ENCODE assay signal across 8 cellular contexts in the genomic region with DNA sequence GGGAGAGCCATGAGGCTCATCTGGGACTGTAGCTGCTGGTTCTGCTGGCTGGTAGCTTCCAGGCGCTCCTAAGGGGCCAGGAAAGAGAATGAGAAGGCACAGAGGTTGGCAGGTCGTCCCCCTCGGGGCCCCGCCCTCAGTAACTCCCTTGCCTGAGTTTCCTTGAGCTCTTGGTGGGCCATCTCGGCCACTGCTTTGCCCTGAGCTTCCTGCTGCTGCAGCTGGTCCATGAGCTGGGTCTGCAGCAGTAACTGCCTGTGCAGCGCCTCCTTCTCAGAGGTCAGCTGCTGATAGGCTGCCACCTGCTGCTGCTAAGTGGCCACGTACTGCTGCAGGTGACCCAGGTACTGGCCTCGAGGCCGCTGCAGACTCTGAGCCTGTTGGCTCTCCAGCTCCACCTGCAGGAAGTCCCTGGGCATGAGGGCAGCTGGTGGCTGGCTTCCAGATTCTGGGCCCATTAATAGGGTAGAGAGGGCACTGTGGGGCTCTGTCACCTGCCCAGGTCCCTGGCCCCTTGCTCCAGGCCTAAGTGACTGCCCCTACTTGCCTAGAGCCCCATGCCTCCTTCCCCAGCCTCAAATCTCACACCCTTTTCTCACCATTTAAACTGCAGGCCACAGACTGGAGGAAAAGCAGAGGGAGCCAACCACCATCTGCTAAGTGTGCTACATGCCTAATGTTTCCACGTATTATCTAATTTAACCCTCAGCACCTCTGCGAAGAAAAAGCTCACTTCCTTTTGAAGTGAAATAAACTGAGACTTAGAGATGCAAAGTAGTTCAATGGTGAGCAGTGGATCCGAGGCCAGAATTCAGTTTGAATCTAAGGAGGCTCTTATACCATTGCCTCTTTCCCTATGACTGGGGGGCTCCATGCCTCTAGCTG. TPM values are rescaled to one million over a fixed set of nuclear protein-coding genes. Genes with fewer than 3 reads are reported as not detected.
A peak's percentile ranks its signal among the peaks of the same experiment; 100 is the strongest.
DNase-seq lines count a peak whose midpoint lies in the region; ATAC-seq and TF ChIP-seq lines count a peak whose summit lies in the region.

No MANE protein-coding gene starts in this region.

- H3K27me3 ChIP-seq in cardiac muscle cell (peaks cover 25% of the 10 kb centered on the region), gastrocnemius medialis (no peaks in the 10 kb centered on the region)

- peak; percentile 25 for DNase-seq in Caki2 (ENCODE audit: low read depth)
- peak; percentile 65 for DNase-seq in OCI-M1 (lab: John Stamatoyannopoulos, UW)
- DNase-seq in activated T-helper 9 cell treated with anti-CD3 and anti-CD28 coated beads, Interleukin-2, amount 50 U/mL, for 16 hours (ENCODE audit: low read depth) = peak; percentile 40
- peak; percentile 21 to 71 for DNase-seq in cardiac muscle cell (ENCODE audit: low read depth in 1 of 2, low spot score in 1 of 2)
- peak in 1 of 2 donors; percentile 50 for DNase-seq in gastrocnemius medialis
- no peak for DNase-seq in COLO829 (ENCODE audit: low spot score)

- in situ Hi-C loops in Caki2 (cut with HindIII; ENCODE audit: low pct_unique_long_range_greater_than_20kb, low sequenced_read_pairs) = no loop called here
- in situ Hi-C loops in gastrocnemius medialis (cut with MboI; ENCODE audit: low sequenced_read_pairs in 4 of 4) = no loop called here

- H3K36me3 ChIP-seq in cardiac muscle cell = no peaks in the 10 kb centered on the region
- H3K36me3 ChIP-seq in gastrocnemius medialis = no peaks in the 10 kb centered on the region

- ATAC-seq in HG03159 (IDR thresholded peaks at IDR 0.05; ENCODE audit: unreplicated experiment) (peak; percentile 64), gastrocnemius medialis (peak in 1 of 2 donors; percentile 64), HG02798 (IDR thresholded peaks at IDR 0.05; ENCODE audit: poor library complexity, unreplicated experiment) (no peak)

- no peaks in the 10 kb centered on the region for H3K4me1 ChIP-seq in cardiac muscle cell (ENCODE audit: low read depth)
- no peaks in the 10 kb centered on the region for H3K4me1 ChIP-seq in gastrocnemius medialis

- no peak for TF ChIP-seq POLR2A in gastrocnemius medialis (IDR thresholded peaks at IDR 0.05)

- H3K4me3 ChIP-seq in cardiac muscle cell (no peak overlapping the region), gastrocnemius medialis (no peak overlapping the region)

- H3K27ac ChIP-seq in cardiac muscle cell (no peak overlapping the region), gastrocnemius medialis (no peak overlapping the region)

- TF ChIP-seq CTCF in cardiac muscle cell (IDR thresholded peaks at IDR 0.05; ENCODE audit: low read depth, low read length) = peak; percentile 66
- TF ChIP-seq CTCF in gastrocnemius medialis (IDR thresholded peaks at IDR 0.05 in 4 of 5, conservative IDR thresholded peaks at IDR 0.05 in 1 of 5) = peak; percentile 27 to 65 (median 38)

- intact Hi-C loops in gastrocnemius medialis (cut with DNase I; ENCODE audit: low total_unique reads) = no loop called here

- no peaks in the 10 kb centered on the region for H3K9me3 ChIP-seq in cardiac muscle cell (ENCODE audit: low read depth)
- no peaks in the 10 kb centered on the region for H3K9me3 ChIP-seq in gastrocnemius medialis

RNA-seq across cellular contexts. Expression of gene VPS33B, which starts 10.8 kb away (rescaled TPM):
- 22.4 and 44.7 TPM in 2 replicates for total RNA-seq in Caki2 (2014; rRNA removed; shearing (Covaris generic); ENCODE audit: low replicate concordance)
- total RNA-seq in cardiac muscle cell (5.2 and 18.7 TPM in 2 replicates), gastrocnemius medialis (1 to 10 TPM; 3.3 to 7.7 (median 4.3) TPM)
- polyA plus RNA-seq in cardiac muscle cell = 13.3 and 17.2 TPM in 2 replicates

RNA-seq across cellular contexts. Expression of gene PRC1, which starts 38.8 kb away (rescaled TPM):
- total RNA-seq in Caki2 (2014; rRNA removed; shearing (Covaris generic); ENCODE audit: low replicate concordance) = 164 and 189 TPM in 2 replicates
- total RNA-seq in cardiac muscle cell (25.5 and 209 TPM in 2 replicates), gastrocnemius medialis (1 to 10 TPM; 1.4 to 9.9 (median 4.9) TPM)
- 20.1 and 131 TPM in 2 replicates for polyA plus RNA-seq in cardiac muscle cell
